Comparison of ENCODE assay signal across 9 cellular contexts in genomic region chr16:68367034-68367433, GRCh38. TPM values are rescaled to one million over a fixed set of nuclear protein-coding genes. Genes with fewer than 3 reads are reported as not detected.
DNase-seq lines count a peak whose midpoint lies in the region; ATAC-seq and TF ChIP-seq lines count a peak whose summit lies in the region.
"Had no signal": no experiment of that assay in that cellular context is flagged by ENCODE, and none has a peak within 500 bp of the region (broad histone marks: within the 10 kb centered on the region; RNA-seq: fewer than 3 reads in every experiment).

No MANE protein-coding gene starts in this region.

- no peak for ATAC-seq in HG02798 (IDR thresholded peaks at IDR 0.05; ENCODE audit: poor library complexity, unreplicated experiment)

- H3K9me3 Mint-ChIP-seq in Calu3 (ENCODE audit: low read depth, unreplicated experiment), result no peaks in the 10 kb centered on the region

- no TSS peak for BruUV-seq in Calu3 (replicated peaks; lab: Mats Ljungman, UMichigan)

- peak; percentile 67 for DNase-seq in Calu3
- DNase-seq in HK-2 (ENCODE audit: unreplicated experiment), result peak; percentile 37
- DNase-seq in T follicular helper cell (ENCODE audit: low read depth), result peak; percentile 14
- peak; percentile 55 for DNase-seq in epithelial cell of esophagus (ENCODE audit: low read depth)
- no peak for DNase-seq in retinal pigment epithelial cell (ENCODE audit: low read depth)
- no peak for DNase-seq in NCI-H1105 (lab: John Stamatoyannopoulos, UW)
- DNase-seq in NCI-H446 treated with DMSO at 0.1 percent for 48 hours (lab: John Stamatoyannopoulos, UW), result no peak

- intact Hi-C loops in Calu3 (cut with micrococcal nuclease; ENCODE audit: unreplicated experiment), result no loop called here

- H3K27ac Mint-ChIP-seq in Calu3 (ENCODE audit: unreplicated experiment), result no peak overlapping the region

- H3K4me3 ChIP-seq in epithelial cell of esophagus (ENCODE audit: low read length) (no peak overlapping the region), retinal pigment epithelial cell (ENCODE audit: low read length) (no peak overlapping the region)
- H3K4me3 ChIP-seq: SK-N-MC had no signal

- CTCF ChIA-PET in Calu3 (lab: Charles Lee), result interaction anchor here (2.1 kb wide), 1 partner anchor 11 kb away, joined by 4 read pairs; no protein-coding TSS in a partner anchor

- TF ChIP-seq CTCF in Calu3 (IDR thresholded peaks at IDR 0.05; ENCODE audit: unreplicated experiment), result peak; percentile 53
- TF ChIP-seq CTCF in epithelial cell of esophagus (IDR thresholded peaks at IDR 0.05; ENCODE audit: insufficient read depth, low read depth, low read length, missing control alignments), result peak; percentile 48
- TF ChIP-seq CTCF in retinal pigment epithelial cell (conservative IDR thresholded peaks at IDR 0.05; ENCODE audit: low read depth, low read length), result peak; percentile 52

- no peak overlapping the region for H3K4me3 Mint-ChIP-seq in Calu3 (ENCODE audit: low read depth, unreplicated experiment)

- H3K36me3 Mint-ChIP-seq in Calu3 (ENCODE audit: insufficient read depth, unreplicated experiment), result peaks cover 15% of the 10 kb centered on the region

- H3K4me1 Mint-ChIP-seq in Calu3 (ENCODE audit: low read depth, unreplicated experiment), result no peaks in the 10 kb centered on the region

- H3K27me3 Mint-ChIP-seq in Calu3 (ENCODE audit: unreplicated experiment), result peaks cover 44% of the 10 kb centered on the region

RNA-seq across cellular contexts. Expression of gene PRMT7, which starts 56.2 kb away (rescaled TPM):
- total RNA-seq in Calu3 (2022), result 49.4 and 57.8 TPM in 2 replicates

RNA-seq across cellular contexts. Expression of gene SLC7A6OS, which starts 56.3 kb away (rescaled TPM):
- 28.4 and 34.9 TPM in 2 replicates for total RNA-seq in Calu3 (2022)

Comparison
In these comparisons a context has a peak if more than half of its experiments do, and no peak if none do; other contexts are left out.
1. DNase-seq: peak in Calu3 (single experiment), HK-2 (single experiment), T follicular helper cell (single experiment) and epithelial cell of esophagus (single experiment); none in retinal pigment epithelial cell (single experiment), NCI-H1105 (single experiment) and NCI-H446 treated with DMSO at 0.1 percent for 48 hours (single experiment).
2. Peak in every context shown above with its lines, with median percentiles within 50 percentile points of each other: CTCF ChIP-seq.